Comparison of ENCODE assay signal across 1 cellular context in the genomic region with DNA sequence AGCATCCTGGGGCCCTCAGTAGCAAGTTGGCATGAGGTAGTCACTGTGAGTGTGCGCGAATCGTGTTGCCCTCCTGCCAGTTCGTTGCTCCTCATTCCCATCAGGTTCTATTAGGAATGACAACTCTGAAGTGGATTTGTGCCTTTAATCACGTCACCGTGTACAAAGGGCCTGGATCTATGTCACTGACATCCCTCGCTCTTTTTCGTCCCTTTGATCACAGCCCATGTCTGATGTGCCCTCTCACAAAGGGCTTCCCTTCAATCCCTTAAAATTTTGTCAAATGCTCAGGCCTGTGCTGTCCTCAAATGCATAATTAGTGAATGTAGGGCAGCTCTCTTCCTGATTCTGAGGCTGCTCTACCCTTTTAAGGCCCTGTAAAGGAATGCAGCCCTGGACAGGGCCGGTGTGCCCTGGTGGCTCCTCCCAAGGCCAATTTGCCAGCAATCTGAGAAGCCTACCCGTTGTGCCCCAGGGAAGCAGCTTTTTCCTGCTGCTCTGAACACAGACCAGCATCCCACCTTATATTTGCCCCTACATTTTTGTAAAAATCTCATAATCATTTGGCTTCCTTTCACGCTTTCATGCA.
TF ChIP-seq lines count a peak whose summit lies in the region.

No MANE protein-coding gene starts in this region.

TF ChIP-seq in GM23338, 12 proteins besides CTCF, POLR2A, EP300 and RAD21 (continued from another document):
- TF ChIP-seq, protein P1, sequence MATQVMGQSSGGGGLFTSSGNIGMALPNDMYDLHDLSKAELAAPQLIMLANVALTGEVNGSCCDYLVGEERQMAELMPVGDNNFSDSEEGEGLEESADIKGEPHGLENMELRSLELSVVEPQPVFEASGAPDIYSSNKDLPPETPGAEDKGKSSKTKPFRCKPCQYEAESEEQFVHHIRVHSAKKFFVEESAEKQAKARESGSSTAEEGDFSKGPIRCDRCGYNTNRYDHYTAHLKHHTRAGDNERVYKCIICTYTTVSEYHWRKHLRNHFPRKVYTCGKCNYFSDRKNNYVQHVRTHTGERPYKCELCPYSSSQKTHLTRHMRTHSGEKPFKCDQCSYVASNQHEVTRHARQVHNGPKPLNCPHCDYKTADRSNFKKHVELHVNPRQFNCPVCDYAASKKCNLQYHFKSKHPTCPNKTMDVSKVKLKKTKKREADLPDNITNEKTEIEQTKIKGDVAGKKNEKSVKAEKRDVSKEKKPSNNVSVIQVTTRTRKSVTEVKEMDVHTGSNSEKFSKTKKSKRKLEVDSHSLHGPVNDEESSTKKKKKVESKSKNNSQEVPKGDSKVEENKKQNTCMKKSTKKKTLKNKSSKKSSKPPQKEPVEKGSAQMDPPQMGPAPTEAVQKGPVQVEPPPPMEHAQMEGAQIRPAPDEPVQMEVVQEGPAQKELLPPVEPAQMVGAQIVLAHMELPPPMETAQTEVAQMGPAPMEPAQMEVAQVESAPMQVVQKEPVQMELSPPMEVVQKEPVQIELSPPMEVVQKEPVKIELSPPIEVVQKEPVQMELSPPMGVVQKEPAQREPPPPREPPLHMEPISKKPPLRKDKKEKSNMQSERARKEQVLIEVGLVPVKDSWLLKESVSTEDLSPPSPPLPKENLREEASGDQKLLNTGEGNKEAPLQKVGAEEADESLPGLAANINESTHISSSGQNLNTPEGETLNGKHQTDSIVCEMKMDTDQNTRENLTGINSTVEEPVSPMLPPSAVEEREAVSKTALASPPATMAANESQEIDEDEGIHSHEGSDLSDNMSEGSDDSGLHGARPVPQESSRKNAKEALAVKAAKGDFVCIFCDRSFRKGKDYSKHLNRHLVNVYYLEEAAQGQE (IDR thresholded peaks at IDR 0.05; ENCODE audit: unreplicated experiment): no peak
- TF ChIP-seq JUNB (IDR thresholded peaks at IDR 0.05; ENCODE audit: unreplicated experiment): no peak
- TF ChIP-seq, protein P2, sequence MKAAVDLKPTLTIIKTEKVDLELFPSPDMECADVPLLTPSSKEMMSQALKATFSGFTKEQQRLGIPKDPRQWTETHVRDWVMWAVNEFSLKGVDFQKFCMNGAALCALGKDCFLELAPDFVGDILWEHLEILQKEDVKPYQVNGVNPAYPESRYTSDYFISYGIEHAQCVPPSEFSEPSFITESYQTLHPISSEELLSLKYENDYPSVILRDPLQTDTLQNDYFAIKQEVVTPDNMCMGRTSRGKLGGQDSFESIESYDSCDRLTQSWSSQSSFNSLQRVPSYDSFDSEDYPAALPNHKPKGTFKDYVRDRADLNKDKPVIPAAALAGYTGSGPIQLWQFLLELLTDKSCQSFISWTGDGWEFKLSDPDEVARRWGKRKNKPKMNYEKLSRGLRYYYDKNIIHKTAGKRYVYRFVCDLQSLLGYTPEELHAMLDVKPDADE (IDR thresholded peaks at IDR 0.05): no peak
